8 cellular contexts compared by ENCODE assay signal in the genomic region with DNA sequence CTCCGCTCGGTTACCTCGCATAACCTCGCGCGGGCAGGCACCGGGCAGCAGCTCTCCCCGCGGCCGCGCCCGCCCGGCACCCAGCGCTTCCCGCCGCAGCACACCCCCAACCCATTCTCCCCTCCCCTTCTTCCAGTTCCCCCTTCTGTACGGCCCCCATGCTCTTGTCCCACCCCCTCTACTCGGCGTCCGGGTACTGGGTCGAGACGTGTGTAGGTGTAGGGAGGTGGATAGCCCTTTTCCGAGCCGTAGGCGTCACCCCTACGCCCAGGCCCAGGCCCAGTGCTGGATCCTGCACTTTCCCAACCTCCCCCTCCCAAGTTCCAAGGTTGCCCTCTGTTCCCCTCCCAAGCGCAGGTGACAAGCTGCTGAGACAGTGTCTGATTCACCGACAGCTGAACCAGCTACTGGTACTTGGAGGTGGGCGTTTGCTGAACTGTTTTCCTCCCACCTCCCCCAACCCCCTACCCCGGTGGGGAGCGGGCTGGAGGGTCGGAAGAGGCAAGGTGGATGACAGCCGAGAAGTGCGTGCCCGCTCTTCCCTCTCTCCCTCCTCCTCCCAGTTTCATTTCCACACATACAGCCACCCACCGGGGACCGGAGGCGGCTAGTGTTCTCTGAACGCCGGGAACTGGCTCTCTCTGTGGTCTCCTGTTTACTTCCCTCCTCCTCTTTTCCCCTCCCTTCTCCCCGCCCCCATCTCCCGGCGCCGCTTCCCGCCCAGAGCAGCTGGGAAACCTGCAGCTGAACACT. TPM values are rescaled to one million over a fixed set of nuclear protein-coding genes. Genes with fewer than 3 reads are reported as not detected.
DNase-seq lines count a peak whose midpoint lies in the region; ATAC-seq and TF ChIP-seq lines count a peak whose summit lies in the region.

No MANE protein-coding gene starts in this region.

- H3K9ac ChIP-seq in KMS-11 = peak overlapping the region; percentile 98

- H3K27ac ChIP-seq in KMS-11 (peak overlapping the region; percentile 99), osteoblast (ENCODE audit: low read depth, low read length) (peak overlapping the region; percentile 99)

- intact Hi-C loops in Right ventricle myocardium inferior (cut with DNase I) = loop anchor here (1.0 to 5.0 kb wide), 4 partner anchors 8 to 157 kb away; no protein-coding TSS in a partner anchor

- H4K20me1 ChIP-seq in KMS-11 (ENCODE audit: insufficient read depth) (no peaks in the 10 kb centered on the region), osteoblast (ENCODE audit: insufficient read depth, low read length) (no peaks in the 10 kb centered on the region)

- POLR2A ChIA-PET in activated naive CD8-positive, alpha-beta T cell treated with anti-CD3 and anti-CD28 coated beads, Interleukin-2, amount 10 ng/mL, durations not matched to agents 7 days and 5 days (lab: Charles Lee) = interaction anchor here (0.6 to 4.7 kb wide), 12 partner anchors 9 to 644 kb away, joined by 3 to 79 read pairs (median 8); a partner anchor contains a TSS

- no peaks in the 10 kb centered on the region for H3K27me3 Mint-ChIP-seq in activated naive CD8-positive, alpha-beta T cell treated with anti-CD3 and anti-CD28 coated beads, Interleukin-2, amount 10 ng/mL, durations not matched to agents 7 days and 5 days

- DNase-seq in DMS114 treated with DMSO at 0.1 percent for 48 hours (lab: John Stamatoyannopoulos, UW; ENCODE audit: unreplicated experiment) = peak; percentile 24
- peak; percentile 61 for DNase-seq in RPMI8226
- peak; percentile 84 for DNase-seq in activated naive CD8-positive, alpha-beta T cell treated with anti-CD3 and anti-CD28 coated beads, Interleukin-2, amount 10 ng/mL, durations not matched to agents 7 days and 5 days
- DNase-seq in Right ventricle myocardium inferior (ENCODE audit: missing footprints) = peak; percentile 96
- DNase-seq in osteoblast (ENCODE audit: insufficient read length, low spot score, missing footprints) = peak; percentile 79
- DNase-seq in ureter (ENCODE audit: low spot score) = peak; percentile 97

- H3K4me1 Mint-ChIP-seq in activated naive CD8-positive, alpha-beta T cell treated with anti-CD3 and anti-CD28 coated beads, Interleukin-2, amount 10 ng/mL, durations not matched to agents 7 days and 5 days = peaks cover 30% of the 10 kb centered on the region

- peak overlapping the region; percentile 99 for H3K27ac Mint-ChIP-seq in activated naive CD8-positive, alpha-beta T cell treated with anti-CD3 and anti-CD28 coated beads, Interleukin-2, amount 10 ng/mL, durations not matched to agents 7 days and 5 days

- H3K4me3 ChIP-seq in KMS-11 (IDR thresholded peaks at IDR 0.05; ENCODE audit: insufficient read depth, low read depth, low read length) (no peak overlapping the region), osteoblast (ENCODE audit: insufficient read depth, low read length) (peak overlapping the region; percentile 74)

- H2AFZ ChIP-seq in KMS-11 (ENCODE audit: low read depth) (peak overlapping the region; percentile 70), osteoblast (ENCODE audit: low read length) (peak overlapping the region; percentile 16)

- H3K27me3 ChIP-seq in KMS-11 (ENCODE audit: insufficient read depth, low read depth) (no peaks in the 10 kb centered on the region), osteoblast (ENCODE audit: insufficient read depth, low read length) (no peaks in the 10 kb centered on the region)

- H3K9me3 Mint-ChIP-seq in activated naive CD8-positive, alpha-beta T cell treated with anti-CD3 and anti-CD28 coated beads, Interleukin-2, amount 10 ng/mL, durations not matched to agents 7 days and 5 days = no peaks in the 10 kb centered on the region

- H3K36me3 Mint-ChIP-seq in activated naive CD8-positive, alpha-beta T cell treated with anti-CD3 and anti-CD28 coated beads, Interleukin-2, amount 10 ng/mL, durations not matched to agents 7 days and 5 days = no peaks in the 10 kb centered on the region

- H3K4me1 ChIP-seq in KMS-11 (ENCODE audit: low read depth, poor library complexity, severe bottlenecking) (peaks cover 34% of the 10 kb centered on the region), osteoblast (ENCODE audit: insufficient read depth, low read length) (peaks cover 27% of the 10 kb centered on the region)

- ATAC-seq in GM21515 (IDR thresholded peaks at IDR 0.05; ENCODE audit: unreplicated experiment) (peak; percentile 23), Right ventricle myocardium inferior (peak; percentile 61)
- peak; percentile 37 for ATAC-seq in activated naive CD8-positive, alpha-beta T cell treated with anti-CD3 and anti-CD28 coated beads, Interleukin-2, amount 10 ng/mL, durations not matched to agents 7 days and 5 days (ENCODE audit: low read depth)

- H3K9me3 ChIP-seq in osteoblast (ENCODE audit: low read depth, low read length) = no peaks in the 10 kb centered on the region

- H3K4me2 ChIP-seq in KMS-11 = peak overlapping the region; percentile 99
- peak overlapping the region; percentile 97 for H3K4me2 ChIP-seq in osteoblast (ENCODE audit: insufficient read depth, low read length)

- H3K4me3 Mint-ChIP-seq in activated naive CD8-positive, alpha-beta T cell treated with anti-CD3 and anti-CD28 coated beads, Interleukin-2, amount 10 ng/mL, durations not matched to agents 7 days and 5 days = peak overlapping the region; percentile 98

- TF ChIP-seq CTCF in KMS-11 (conservative IDR thresholded peaks at IDR 0.05; ENCODE audit: low read depth, low read length) = no peak
- TF ChIP-seq CTCF in osteoblast (IDR thresholded peaks at IDR 0.05; ENCODE audit: extremely low read depth, low read depth, low read length) = no peak

- no peaks in the 10 kb centered on the region for H3K79me2 ChIP-seq in KMS-11 (ENCODE audit: insufficient read depth, low read depth)
- H3K79me2 ChIP-seq in osteoblast (ENCODE audit: insufficient read depth, low read length) = no peaks in the 10 kb centered on the region

- no peaks in the 10 kb centered on the region for H3K36me3 ChIP-seq in KMS-11 (ENCODE audit: insufficient read depth)
- H3K36me3 ChIP-seq in osteoblast (ENCODE audit: insufficient read depth, low read length) = no peaks in the 10 kb centered on the region

RNA-seq across cellular contexts. Expression of a gene that starts 6.0 kb away (rescaled TPM):
- 10 to 100 TPM; 16.2 TPM for total RNA-seq in activated naive CD8-positive, alpha-beta T cell treated with anti-CD3 and anti-CD28 coated beads, Interleukin-2, amount 10 ng/mL, durations not matched to agents 7 days and 5 days
- total RNA-seq in Right ventricle myocardium inferior (52.6 TPM), osteoblast (46.9 and 51.8 TPM in 2 replicates), ureter (64.5 TPM)

Comparison
In these comparisons a context has a peak if more than half of its experiments do, and no peak if none do; other contexts are left out.
1. DNase-seq: peak in every context shown above with its lines; median percentile 97 in ureter; 96 in Right ventricle myocardium inferior; 84 in activated naive CD8-positive, alpha-beta T cell treated with anti-CD3 and anti-CD28 coated beads, Interleukin-2, amount 10 ng/mL, durations not matched to agents 7 days and 5 days; 79 in osteoblast; 61 in RPMI8226; 24 in DMS114 treated with DMSO at 0.1 percent for 48 hours.